Comparison of ENCODE assay signal across 13 cellular contexts in genomic region chr1:167500283-167500860, GRCh38. TPM values are rescaled to one million over a fixed set of nuclear protein-coding genes. Genes with fewer than 3 reads are reported as not detected.
A peak's percentile ranks its signal among the peaks of the same experiment; 100 is the strongest.
DNase-seq lines count a peak whose midpoint lies in the region; ATAC-seq, FAIRE-seq and TF ChIP-seq lines count a peak whose summit lies in the region.
"Had no signal": no experiment of that assay in that cellular context is flagged by ENCODE, and none has a peak within 500 bp of the region (broad histone marks: within the 10 kb centered on the region; RNA-seq: fewer than 3 reads in every experiment).

No MANE protein-coding gene starts in this region.

- CTCF ChIA-PET in CD8-positive, alpha-beta memory T cell (lab: Charles Lee) = interaction anchor here (0.7 to 1.5 kb wide), 3 partner anchors 20 to 33 kb away, joined by 3 to 5 read pairs (median 4); no protein-coding TSS in a partner anchor
- CTCF ChIA-PET in OCI-LY7 (lab: Charles Lee; ENCODE audit: unreplicated experiment) = interaction anchor here (0.8 to 1.2 kb wide), 2 partner anchors 14 to 34 kb away, joined by 3 read pairs; no protein-coding TSS in a partner anchor

- H2AFZ ChIP-seq in OCI-LY7 (ENCODE audit: low read length) = peak overlapping the region; percentile 58; the same call in 1 of the 2 replicates

- no peaks in the 10 kb centered on the region for H3K9me3 ChIP-seq in CD8-positive, alpha-beta memory T cell (ENCODE audit: low read length)
- no peaks in the 10 kb centered on the region for H3K9me3 ChIP-seq in OCI-LY7 (ENCODE audit: low read length)
- H3K9me3 ChIP-seq in stomach = no peaks in the 10 kb centered on the region
- H3K9me3 ChIP-seq: psoas muscle had no signal

- H3K27ac Mint-ChIP-seq in CD8-positive, alpha-beta memory T cell = peak overlapping the region; percentile 53 to 96 (median 76)
- H3K27ac Mint-ChIP-seq in effector memory CD8-positive, alpha-beta T cell = peak overlapping the region; percentile 86 to 94

- TF ChIP-seq EP300 in stomach (IDR thresholded peaks at IDR 0.05) = no peak

- H3K4me1 Mint-ChIP-seq in CD8-positive, alpha-beta memory T cell = peaks cover 92 to 100% (median 99%) of the 10 kb centered on the region in 3 donors
- peaks cover 88 to 93% of the 10 kb centered on the region in 2 donors for H3K4me1 Mint-ChIP-seq in effector memory CD8-positive, alpha-beta T cell (ENCODE audit: low read depth in 2 of 2)

- H3K36me3 ChIP-seq in CD8-positive, alpha-beta memory T cell (ENCODE audit: insufficient read depth, low read length) = peaks cover 18% of the 10 kb centered on the region
- H3K36me3 ChIP-seq in OCI-LY7 (ENCODE audit: insufficient read depth, low read length) (no peaks in the 10 kb centered on the region), stomach (no peaks in the 10 kb centered on the region)

- H3K9me3 Mint-ChIP-seq in CD8-positive, alpha-beta memory T cell = no peaks in the 10 kb centered on the region
- no peaks in the 10 kb centered on the region for H3K9me3 Mint-ChIP-seq in effector memory CD8-positive, alpha-beta T cell

- peak; percentile 17 for ATAC-seq in effector memory CD8-positive, alpha-beta T cell (replicated peaks)
- ATAC-seq: foreskin keratinocyte, HCT116, psoas muscle had no signal

- BruUV-seq in OCI-LY7 (replicated peaks; lab: Mats Ljungman, UMichigan) = TSS peak; percentile 91

- no peak for DNase-seq in CD8-positive, alpha-beta memory T cell
- DNase-seq in GM18507 (ENCODE audit: extremely low spot score, insufficient read length, low read depth) = no peak
- peak; percentile 43 for DNase-seq in OCI-LY7 (ENCODE audit: low spot score)
- no peak for DNase-seq in effector memory CD8-positive, alpha-beta T cell
- no peak for DNase-seq in iPS-NIHi11 (ENCODE audit: low spot score)
- DNase-seq in frontal cortex (ENCODE audit: low spot score in 2 of 2) = no peak
- no peak for DNase-seq in stomach
- DNase-seq in KG1 (lab: John Stamatoyannopoulos, UW) = no peak
- DNase-seq: foreskin keratinocyte, NCI-H187, psoas muscle had no signal

- H4K20me1 ChIP-seq in OCI-LY7 (ENCODE audit: insufficient read depth, low read length) = no peaks in the 10 kb centered on the region

- WGBS in stomach, 5 donors = 80 to 87% (median 85%) methylated on average over 4 of the region's 4 CpGs

- H3K27me3 ChIP-seq in CD8-positive, alpha-beta memory T cell (ENCODE audit: insufficient read depth, low read length, poor library complexity, severe bottlenecking) = no peaks in the 10 kb centered on the region
- H3K27me3 ChIP-seq in stomach = peaks cover 0 to 10% (median 0%) of the 10 kb centered on the region in 3 donors

- no peak for TF ChIP-seq CTCF in OCI-LY7 (conservative IDR thresholded peaks at IDR 0.05; ENCODE audit: low read length)
- TF ChIP-seq CTCF in stomach (IDR thresholded peaks at IDR 0.05) = no peak

- no peak overlapping the region for H3K4me3 ChIP-seq in CD8-positive, alpha-beta memory T cell (ENCODE audit: low read length)
- peak overlapping the region; percentile 37 for H3K4me3 ChIP-seq in OCI-LY7 (ENCODE audit: low read depth, low read length, poor library complexity, severe bottlenecking)
- H3K4me3 ChIP-seq in stomach = no peak overlapping the region
- H3K4me3 ChIP-seq: psoas muscle had no signal

- H3K4me1 ChIP-seq in CD8-positive, alpha-beta memory T cell (ENCODE audit: insufficient read depth, low read length) = peaks cover 98% of the 10 kb centered on the region
- H3K4me1 ChIP-seq in OCI-LY7 (ENCODE audit: insufficient read depth, low read length, poor library complexity, severe bottlenecking) = peaks cover 58% of the 10 kb centered on the region
- H3K4me1 ChIP-seq in stomach = peaks cover 0 to 10% (median 0%) of the 10 kb centered on the region in 4 donors
- H3K4me1 ChIP-seq: foreskin keratinocyte, psoas muscle had no signal

- peak overlapping the region; percentile 74 for H3K4me2 ChIP-seq in OCI-LY7 (ENCODE audit: low read length)

- no peaks in the 10 kb centered on the region for H3K79me2 ChIP-seq in OCI-LY7 (ENCODE audit: insufficient read depth, low read depth, low read length)

- H3K4me3 Mint-ChIP-seq in CD8-positive, alpha-beta memory T cell = peak overlapping the region; percentile 21 to 72 (median 58)
- H3K4me3 Mint-ChIP-seq in effector memory CD8-positive, alpha-beta T cell = peak overlapping the region; percentile 59 to 75

- POLR2A ChIA-PET in CD8-positive, alpha-beta memory T cell (lab: Charles Lee) = interaction anchor here (1.0 to 1.8 kb wide), 2 partner anchors 14 to 16 kb away, joined by 3 to 7 read pairs; no protein-coding TSS in a partner anchor
- POLR2A ChIA-PET in OCI-LY7 (lab: Charles Lee) = interaction anchor here (0.5 to 3.9 kb wide), 24 partner anchors 8 to 595 kb away, joined by 3 to 30 read pairs (median 4); partner anchors contain the start of genes CD247, DCAF6 and POU2F1

- H3K9me2 ChIP-seq in OCI-LY7 (ENCODE audit: insufficient read depth, low read length) = no peaks in the 10 kb centered on the region

- H3K27me3 Mint-ChIP-seq in CD8-positive, alpha-beta memory T cell = no peaks in the 10 kb centered on the region
- no peaks in the 10 kb centered on the region for H3K27me3 Mint-ChIP-seq in effector memory CD8-positive, alpha-beta T cell

- intact Hi-C loops in OCI-LY7 (cut with micrococcal nuclease; ENCODE audit: unreplicated experiment) (no loop called here), stomach (cut with DNase I; ENCODE audit: low total_unique reads) (no loop called here)

- peaks cover 0 to 95% (median 31%) of the 10 kb centered on the region in 3 donors for H3K36me3 Mint-ChIP-seq in CD8-positive, alpha-beta memory T cell
- H3K36me3 Mint-ChIP-seq in effector memory CD8-positive, alpha-beta T cell (ENCODE audit: insufficient read depth) = peaks cover 60% of the 10 kb centered on the region

- H3K27ac ChIP-seq in CD8-positive, alpha-beta memory T cell (ENCODE audit: low read depth, low read length) = no peak overlapping the region
- H3K27ac ChIP-seq in OCI-LY7 (ENCODE audit: low read depth, low read length, poor library complexity, severe bottlenecking) = peak overlapping the region; percentile 90
- no peak overlapping the region for H3K27ac ChIP-seq in stomach
- H3K27ac ChIP-seq: foreskin keratinocyte, psoas muscle had no signal

- FAIRE-seq in GM18507 (lab: Jason Lieb, UNC) (peak; percentile 71), frontal cortex (lab: Jason Lieb, UNC) (no peak)
- FAIRE-seq: keratinocyte had no signal

- TF ChIP-seq POLR2A in stomach (IDR thresholded peaks at IDR 0.05) = no peak

RNA-seq across cellular contexts. Expression of gene CD247, which starts 18.0 kb away (rescaled TPM):
- total RNA-seq in CD8-positive, alpha-beta memory T cell = 100 to 1,000 TPM; 130 to 133 TPM
- polyA plus RNA-seq in CD8-positive, alpha-beta memory T cell = 395 TPM
- 1.6 and 2.3 TPM in 2 replicates for total RNA-seq in OCI-LY7 (2014; rRNA removed; shearing (Covaris generic))
- total RNA-seq in OCI-LY7 (2022) (1.2 and 2.2 TPM in 2 replicates), frontal cortex (1.2 TPM), stomach (1 to 10 TPM in 2 of 5 donors, not detected in 3; 5.3 to 6.7 TPM)
- polyA plus RNA-seq in stomach = 1 to 10 TPM in 2 of 3 donors, under 1 TPM in 1; 0.68 to 3.1 (median 1.0) TPM
- polyA plus RNA-seq: foreskin keratinocyte, keratinocyte had no signal

RNA-seq across cellular contexts. Expression of gene CREG1, which starts 53.2 kb away (rescaled TPM):
- 10 to 100 TPM; 14.6 to 15.3 TPM for total RNA-seq in CD8-positive, alpha-beta memory T cell
- 19.5 TPM for polyA plus RNA-seq in CD8-positive, alpha-beta memory T cell
- 36.0 and 52.2 TPM in 2 replicates for total RNA-seq in OCI-LY7 (2014; rRNA removed; shearing (Covaris generic))
- total RNA-seq in OCI-LY7 (2022) (40.4 and 45.9 TPM in 2 replicates), frontal cortex (42.4 TPM), stomach (100 to 1,000 TPM in 2 of 5 donors, 10 to 100 TPM in 3; 74.9 to 120 (median 87.7) TPM)
- 10 to 100 TPM; 44.6 to 70.3 (median 65.9) TPM for polyA plus RNA-seq in stomach

Comparison
In these comparisons a context has a peak if more than half of its experiments do, and no peak if none do; other contexts are left out.
1. RNA of gene CD247, which starts 18.0 kb away (total RNA-seq): 130 to 133 TPM in CD8-positive, alpha-beta memory T cell; 1.2 to 2.3 TPM in OCI-LY7, 1.2 TPM in frontal cortex (single experiment) and 5.3 to 6.7 TPM in stomach; every median in the first group is over 10 times any median in the second.